In genomic region chr6:108798672-108799355, GRCh38 we compare ENCODE assay signal across 8 cellular contexts. TPM values are rescaled to one million over a fixed set of nuclear protein-coding genes. Genes with fewer than 3 reads are reported as not detected.
DNase-seq lines count a peak whose midpoint lies in the region; ATAC-seq and TF ChIP-seq lines count a peak whose summit lies in the region.

No MANE protein-coding gene starts in this region.

- H3K4me1 ChIP-seq in GM23338 (ENCODE audit: insufficient read depth), result peaks cover 10% of the 10 kb centered on the region; the same call in 1 of the 2 replicates
- H3K4me1 ChIP-seq in esophagus muscularis mucosa, result peaks cover 0 to 19% (median 6%) of the 10 kb centered on the region in 4 donors

- no peaks in the 10 kb centered on the region for H3K79me2 ChIP-seq in GM23338 (replicated peaks; ENCODE audit: insufficient read depth)

- 72% methylated on average over 16 of the region's 18 CpGs for WGBS in esophagus muscularis mucosa

- H3K9me2 ChIP-seq in GM23338 (ENCODE audit: insufficient read depth), result no peaks in the 10 kb centered on the region

- no peak for TF ChIP-seq EP300 in esophagus muscularis mucosa (IDR thresholded peaks at IDR 0.05)

- TF ChIP-seq POLR2A in esophagus muscularis mucosa (IDR thresholded peaks at IDR 0.05; ENCODE audit: low read depth), result no peak

- H3K9me3 ChIP-seq in esophagus muscularis mucosa, result no peaks in the 10 kb centered on the region

- H3K9me3 Mint-ChIP-seq in GM23338 (no peaks in the 10 kb centered on the region), osteocyte (ENCODE audit: unreplicated experiment) (no peaks in the 10 kb centered on the region)

- no peak overlapping the region for H3K4me2 ChIP-seq in GM23338

- no peaks in the 10 kb centered on the region for H4K20me1 ChIP-seq in GM23338 (replicated peaks; ENCODE audit: insufficient read depth)

- H3K27ac ChIP-seq in GM23338 (ENCODE audit: low read depth) (no peak overlapping the region), esophagus muscularis mucosa (replicated peaks in 1 of 4) (no peak overlapping the region)

- H3K4me3 Mint-ChIP-seq in GM23338 (no peak overlapping the region), osteocyte (ENCODE audit: unreplicated experiment) (no peak overlapping the region)

- H3F3A ChIP-seq in GM23338 (replicated peaks; ENCODE audit: low read depth), result no peaks in the 10 kb centered on the region

- H3K27ac Mint-ChIP-seq in GM23338 (peak overlapping the region; percentile 45; the same call in 1 of the 2 replicates), osteocyte (ENCODE audit: unreplicated experiment) (no peak overlapping the region)

- H3K27me3 Mint-ChIP-seq in GM23338 (ENCODE audit: insufficient read depth, low read depth, poor library complexity), result no peaks in the 10 kb centered on the region
- H3K27me3 Mint-ChIP-seq in osteocyte (ENCODE audit: unreplicated experiment), result peaks cover 9% of the 10 kb centered on the region

- TF ChIP-seq CTCF in GM23338 (conservative IDR thresholded peaks at IDR 0.05; ENCODE audit: low read depth in 2 of 2) (no peak), esophagus muscularis mucosa (IDR thresholded peaks at IDR 0.05) (no peak), osteocyte (IDR thresholded peaks at IDR 0.05) (no peak)

- H3K27me3 ChIP-seq in GM23338 (ENCODE audit: insufficient read depth) (no peaks in the 10 kb centered on the region), esophagus muscularis mucosa (no peaks in the 10 kb centered on the region)

- H3K4me3 ChIP-seq in GM23338 (no peak overlapping the region), esophagus muscularis mucosa (no peak overlapping the region)

- H3K36me3 ChIP-seq in GM23338 (ENCODE audit: insufficient read depth) (no peaks in the 10 kb centered on the region), esophagus muscularis mucosa (no peaks in the 10 kb centered on the region)

- H3K4me1 Mint-ChIP-seq in GM23338 (peaks cover 18% of the 10 kb centered on the region), osteocyte (ENCODE audit: unreplicated experiment) (peaks cover 4% of the 10 kb centered on the region)

- H2AFZ ChIP-seq in GM23338, result no peak overlapping the region; the same call in 1 of the 2 replicates

- intact Hi-C loops in esophagus muscularis mucosa (cut with DNase I), result no loop called here

- H3K36me3 Mint-ChIP-seq in GM23338 (ENCODE audit: low read depth), result no peaks in the 10 kb centered on the region
- H3K36me3 Mint-ChIP-seq in osteocyte (ENCODE audit: unreplicated experiment), result no peaks in the 10 kb centered on the region

- DNase-seq in GM23338 (ENCODE audit: low spot score) (peak; percentile 27), esophagus muscularis mucosa (ENCODE audit: extremely low spot score) (no peak), osteocyte (ENCODE audit: extremely low spot score, unreplicated experiment) (no peak), NCI-H2107 (lab: John Stamatoyannopoulos, UW) (no peak)
- peak; percentile 32 for DNase-seq in activated CD4-positive, alpha-beta T cell treated with anti-CD3 and anti-CD28 coated beads, Interleukin-2, amount 50 U/mL, for 1 hour
- peak; percentile 45 for DNase-seq in stimulated activated CD4-positive, alpha-beta T cell treated with anti-CD3 and anti-CD28 coated beads, Interleukin-1b, Interleukin-23, amount 100 ng/mL, for 48 hours

- ATAC-seq in GM23338 (peak; percentile 77), esophagus mucosa (peak; percentile 48), GM21529 (IDR thresholded peaks at IDR 0.05; ENCODE audit: unreplicated experiment) (no peak)

TF ChIP-seq in GM23338, 12 proteins besides CTCF, POLR2A, EP300 and RAD21 (continues in another document):
- no peak for TF ChIP-seq ZNF462 (CRISPR knock-in tag; IDR thresholded peaks at IDR 0.05)
- TF ChIP-seq STAT1 (IDR thresholded peaks at IDR 0.05; ENCODE audit: unreplicated experiment), result no peak
- TF ChIP-seq NANOG (IDR thresholded peaks at IDR 0.05; ENCODE audit: borderline replicate concordance), result no peak
- TF ChIP-seq POLR2AphosphoS5 (IDR thresholded peaks at IDR 0.05; ENCODE audit: low read depth), result no peak
- TF ChIP-seq CREB1 (CRISPR knock-in tag; IDR thresholded peaks at IDR 0.05; ENCODE audit: low read depth), result no peak
- TF ChIP-seq EZH2 (IDR thresholded peaks at IDR 0.05; ENCODE audit: low read depth, unreplicated experiment), result no peak
- TF ChIP-seq JUNB (IDR thresholded peaks at IDR 0.05; ENCODE audit: unreplicated experiment), result no peak
- TF ChIP-seq ZNF331 (CRISPR knock-in tag; IDR thresholded peaks at IDR 0.05; ENCODE audit: low read depth), result no peak
- TF ChIP-seq ZNF114 (CRISPR knock-in tag; IDR thresholded peaks at IDR 0.05), result no peak
- no peak for TF ChIP-seq ETS1 (IDR thresholded peaks at IDR 0.05)
- no peak for TF ChIP-seq EZH2phosphoT487 (IDR thresholded peaks at IDR 0.05; ENCODE audit: unreplicated experiment)

RNA-seq across cellular contexts. Expression of gene ARMC2, which starts 49.4 kb away (rescaled TPM):
- total RNA-seq in GM23338 (2014; rRNA removed; shearing (Covaris generic)), result 2.7 and 4.0 TPM in 2 replicates
- polyA plus RNA-seq in GM23338 (2016; fragmentation: Nextera tagmentation; extraction: Ambion mirVana), result 3.0 and 4.4 TPM in 2 replicates
- total RNA-seq in esophagus mucosa, result 2.0 TPM
- 1 to 10 TPM; 2.1 to 5.1 (median 3.2) TPM for total RNA-seq in esophagus muscularis mucosa
- 7.6 and 8.3 TPM in 2 replicates for total RNA-seq in osteocyte

Comparison
In these comparisons a context has a peak if more than half of its experiments do, and no peak if none do; other contexts are left out.
1. DNase-seq: peak in GM23338 (single experiment), activated CD4-positive, alpha-beta T cell treated with anti-CD3 and anti-CD28 coated beads, Interleukin-2, amount 50 U/mL, for 1 hour (single experiment) and stimulated activated CD4-positive, alpha-beta T cell treated with anti-CD3 and anti-CD28 coated beads, Interleukin-1b, Interleukin-23, amount 100 ng/mL, for 48 hours (single experiment); none in esophagus muscularis mucosa (single experiment), osteocyte (single experiment) and NCI-H2107 (single experiment).